7 cellular contexts compared by ENCODE assay signal in the genomic region with DNA sequence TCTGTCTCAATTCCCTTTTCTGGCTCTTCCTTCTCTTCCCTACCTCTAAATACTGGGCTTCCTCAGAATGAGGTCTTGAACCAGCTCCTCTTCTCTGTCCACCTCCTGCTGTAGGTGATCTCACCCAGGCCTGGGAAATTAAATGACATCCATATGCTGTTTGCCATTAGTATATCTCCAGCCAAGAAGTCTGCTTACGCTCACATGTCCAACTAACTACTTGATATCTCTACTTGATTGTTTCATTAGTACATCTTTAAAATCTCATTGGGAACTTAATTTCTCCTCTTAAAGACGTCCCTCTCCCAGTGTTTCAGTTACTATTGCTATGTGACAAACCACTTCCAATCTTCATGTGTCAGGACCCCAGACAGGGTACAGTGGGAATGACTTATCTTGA.
"Had no signal": no experiment of that assay in that cellular context is flagged by ENCODE, and none has a peak within 500 bp of the region (broad histone marks: within the 10 kb centered on the region; RNA-seq: fewer than 3 reads in every experiment).

No MANE protein-coding gene starts in this region.

- H3K9me3 Mint-ChIP-seq: IgD-negative memory B cell had no signal

- H3K4me3 Mint-ChIP-seq: IgD-negative memory B cell had no signal

- H3K27me3 Mint-ChIP-seq: IgD-negative memory B cell had no signal

- H3K4me3 ChIP-seq: K562 had no signal

- ATAC-seq: HepG2, K562 had no signal

- H3K27ac ChIP-seq: HL-60 had no signal

- DNase-seq: IMR-90, KBM-7, KG1 had no signal
